ENCODE assay signal across 8 cellular contexts in genomic region chr3:194985031-194985578, GRCh38.
DNase-seq lines count a peak whose midpoint lies in the region; ATAC-seq, FAIRE-seq and TF ChIP-seq lines count a peak whose summit lies in the region.

No MANE protein-coding gene starts in this region.

- no peak overlapping the region for H3K27ac Mint-ChIP-seq in CD4-positive, alpha-beta memory T cell

- no peaks in the 10 kb centered on the region for H3F3A ChIP-seq in smooth muscle cell (ENCODE audit: low read depth)

- H3K36me3 ChIP-seq in smooth muscle cell (ENCODE audit: low read depth) = no peaks in the 10 kb centered on the region
- no peaks in the 10 kb centered on the region for H3K36me3 ChIP-seq in CD4-positive, alpha-beta memory T cell (ENCODE audit: insufficient read depth, low read length)

- H3K4me1 Mint-ChIP-seq in CD4-positive, alpha-beta memory T cell = peaks cover 0 to 3% (median 0%) of the 10 kb centered on the region in 4 donors

- H3K36me3 Mint-ChIP-seq in CD4-positive, alpha-beta memory T cell = no peaks in the 10 kb centered on the region

- in situ Hi-C loops in astrocyte of the spinal cord (cut with HindIII; ENCODE audit: low sequenced_read_pairs) = no loop called here

- peak overlapping the region; percentile 30 for H3K4me2 ChIP-seq in smooth muscle cell

- H3K79me2 ChIP-seq in smooth muscle cell (ENCODE audit: low read depth) = no peaks in the 10 kb centered on the region

- H3K27ac ChIP-seq in smooth muscle cell (ENCODE audit: low read depth) = no peak overlapping the region
- H3K27ac ChIP-seq in CD4-positive, alpha-beta memory T cell (ENCODE audit: low read depth, low read length) = no peak overlapping the region

- WGBS in smooth muscle cell (ENCODE audit: low lambda C conversion rate) = 43% methylated on average over 33 of the region's 33 CpGs

- H3K4me3 ChIP-seq in astrocyte of the spinal cord (ENCODE audit: low read depth, low read length) (no peak overlapping the region), smooth muscle cell (no peak overlapping the region)
- H3K4me3 ChIP-seq in CD4-positive, alpha-beta memory T cell (ENCODE audit: low read length in 2 of 2) = no peak overlapping the region

- no peak overlapping the region for H3K9ac ChIP-seq in smooth muscle cell (ENCODE audit: low read depth)

- intact Hi-C loops in CD4-positive, alpha-beta memory T cell (cut with micrococcal nuclease) = no loop called here

- H3K9me3 ChIP-seq in smooth muscle cell (replicated peaks; ENCODE audit: low read depth) = no peaks in the 10 kb centered on the region
- H3K9me3 ChIP-seq in CD4-positive, alpha-beta memory T cell (ENCODE audit: control insufficient read depth in 1 of 2, low read length in 2 of 2) = no peaks in the 10 kb centered on the region

- no peak for FAIRE-seq in HTR-8/SVneo (lab: Jason Lieb, UNC)

- ATAC-seq in GM18520 (IDR thresholded peaks at IDR 0.05; ENCODE audit: unreplicated experiment) = no peak

- no peak overlapping the region for H3K4me3 Mint-ChIP-seq in CD4-positive, alpha-beta memory T cell

- H2AFZ ChIP-seq in smooth muscle cell (ENCODE audit: low read depth) = peak overlapping the region; percentile 51

- peak; percentile 28 for TF ChIP-seq CTCF in astrocyte of the spinal cord (IDR thresholded peaks at IDR 0.05; ENCODE audit: low read depth, low read length)
- no peak for TF ChIP-seq CTCF in smooth muscle cell (IDR thresholded peaks at IDR 0.05; ENCODE audit: borderline replicate concordance, insufficient read depth, poor library complexity, severe bottlenecking)

- CTCF ChIA-PET in CD4-positive, alpha-beta memory T cell (lab: Charles Lee; ENCODE audit: partially characterized antibody) = no interaction called here

- POLR2A ChIA-PET in CD4-positive, alpha-beta memory T cell (lab: Charles Lee; ENCODE audit: partially characterized antibody) = no interaction called here

- H4K20me1 ChIP-seq in smooth muscle cell (ENCODE audit: low read depth) = no peaks in the 10 kb centered on the region

- H3K27me3 Mint-ChIP-seq in CD4-positive, alpha-beta memory T cell = peaks cover 7 to 14% of the 10 kb centered on the region in 2 donors

- H3K4me1 ChIP-seq in smooth muscle cell (ENCODE audit: low read depth) = no peaks in the 10 kb centered on the region
- H3K4me1 ChIP-seq in CD4-positive, alpha-beta memory T cell (ENCODE audit: insufficient read depth, low read length) = no peaks in the 10 kb centered on the region

- peaks cover 0 to 27% (median 8%) of the 10 kb centered on the region in 8 donors for H3K9me3 Mint-ChIP-seq in CD4-positive, alpha-beta memory T cell

- no peaks in the 10 kb centered on the region for H3K27me3 ChIP-seq in smooth muscle cell (ENCODE audit: low read depth)
- H3K27me3 ChIP-seq in CD4-positive, alpha-beta memory T cell (ENCODE audit: insufficient read depth, low read length) = no peaks in the 10 kb centered on the region

- peak; percentile 63 for DNase-seq in HCEC 1CT
- peak; percentile 31 for DNase-seq in astrocyte of the spinal cord (ENCODE audit: low read depth, low spot score)
- DNase-seq in iPS-NIHi7 (ENCODE audit: extremely low spot score) = peak; percentile 88
- DNase-seq in smooth muscle cell (lab: John Stamatoyannopoulos, UW; ENCODE audit: unreplicated experiment) = peak; percentile 16
- no peak for DNase-seq in HTR-8/SVneo (ENCODE audit: insufficient read length, low spot score)
- DNase-seq in NCI-H128 (lab: John Stamatoyannopoulos, UW; ENCODE audit: unreplicated experiment) = no peak
- no peak for DNase-seq in CD4-positive, alpha-beta memory T cell

Comparison
In these comparisons a context has a peak if more than half of its experiments do, and no peak if none do; other contexts are left out.
1. DNase-seq: peak in HCEC 1CT (single experiment), astrocyte of the spinal cord (single experiment), iPS-NIHi7 (single experiment) and smooth muscle cell (single experiment); none in HTR-8/SVneo (single experiment), NCI-H128 (single experiment) and CD4-positive, alpha-beta memory T cell (0 of 5).